19 cellular contexts compared by ENCODE assay signal in genomic region chr1:245475116-245475515, GRCh38.
DNase-seq lines count a peak whose midpoint lies in the region; ATAC-seq and TF ChIP-seq lines count a peak whose summit lies in the region.
"Had no signal": no experiment of that assay in that cellular context is flagged by ENCODE, and none has a peak within 500 bp of the region (broad histone marks: within the 10 kb centered on the region; RNA-seq: fewer than 3 reads in every experiment).

No MANE protein-coding gene starts in this region.

- DNase-seq in ELR (ENCODE audit: low read depth) (peak; percentile 31), NCI-H226 (peak; percentile 45), cerebellum (ENCODE audit: low spot score) (peak; percentile 17), myocyte (ENCODE audit: low read depth) (peak; percentile 9), omental fat pad (ENCODE audit: low spot score) (no peak), C1 segment of cervical spinal cord (lab: John Stamatoyannopoulos, UW) (no peak)
- DNase-seq: activated CD4-positive, alpha-beta T cell treated with anti-CD3 and anti-CD28 coated beads for 48 hours; activated CD8-positive, alpha-beta memory T cell treated with anti-CD3 and anti-CD28 coated beads, Interleukin-2, amount 50 U/mL, for 4 hours; aorta; heart left ventricle; naive B cell; NCI-H1930; NCI-H524 treated with DMSO at 0.1 percent for 48 hours; PC-3; spleen; thyroid gland had no signal

- no peak for ATAC-seq in omental fat pad (ENCODE audit: low FRiP score)
- ATAC-seq in HG02678 (IDR thresholded peaks at IDR 0.05; ENCODE audit: unreplicated experiment) = no peak
- ATAC-seq in HG03520 (IDR thresholded peaks at IDR 0.05; ENCODE audit: unreplicated experiment) = no peak
- ATAC-seq: HCT116, heart left ventricle, PC-3 had no signal

- no peak for TF ChIP-seq CTCF in omental fat pad (IDR thresholded peaks at IDR 0.05)

Comparison
In these comparisons a context has a peak if more than half of its experiments do, and no peak if none do; other contexts are left out.
1. DNase-seq: peak in ELR (single experiment), NCI-H226 (single experiment), cerebellum (single experiment) and myocyte (single experiment); none in omental fat pad (single experiment) and C1 segment of cervical spinal cord (0 of 14).